14 cellular contexts compared by ENCODE assay signal in genomic region chr3:104632521-104632920, GRCh38.
DNase-seq lines count a peak whose midpoint lies in the region; TF ChIP-seq lines count a peak whose summit lies in the region.
"Had no signal": no experiment of that assay in that cellular context is flagged by ENCODE, and none has a peak within 500 bp of the region (broad histone marks: within the 10 kb centered on the region; RNA-seq: fewer than 3 reads in every experiment).

No MANE protein-coding gene starts in this region.

- H3K4me1 ChIP-seq in SJSA1 (replicated peaks) = peaks cover 29% of the 10 kb centered on the region
- H3K4me1 ChIP-seq: BLaER1, Peyer's patch had no signal

- H3K27me3 ChIP-seq in SJSA1 (replicated peaks) = no peaks in the 10 kb centered on the region
- H3K27me3 ChIP-seq: BLaER1, Peyer's patch had no signal

- no peak for TF ChIP-seq CTCF in fibroblast of pulmonary artery (IDR thresholded peaks at IDR 0.05; ENCODE audit: low read length, missing control alignments)

- H3K36me3 ChIP-seq in SJSA1 = no peaks in the 10 kb centered on the region
- H3K36me3 ChIP-seq: BLaER1, Peyer's patch had no signal

- H3K4me3 ChIP-seq in SJSA1 = no peak overlapping the region
- no peak overlapping the region for H3K4me3 ChIP-seq in fibroblast of pulmonary artery (replicated peaks; ENCODE audit: low read depth, low read length)
- H3K4me3 ChIP-seq: BLaER1, Peyer's patch, SK-N-MC had no signal

- DNase-seq in EH (ENCODE audit: low read depth) (peak; percentile 19), SJSA1 (ENCODE audit: low read depth in 1 of 2, low spot score in 2 of 2) (no peak), fibroblast of pulmonary artery (ENCODE audit: low read depth) (peak; percentile 14), KG1 (lab: John Stamatoyannopoulos, UW) (no peak), HuH-7 (ENCODE audit: low spot score) (no peak), NCI-H187 (lab: John Stamatoyannopoulos, UW) (no peak)
- no peak for DNase-seq in stimulated activated CD4-positive, alpha-beta T cell treated with anti-CD3 and anti-CD28 coated beads, Interleukin-2, amount 100 ng/mL, for 24 hours
- DNase-seq: CD4-positive, CD25-positive, alpha-beta regulatory T cell; MV-4-11; NCI-H2029 treated with DMSO at 0.1 percent for 48 hours; Peyer's patch; SHP77 treated with DMSO at 0.1 percent for 48 hours had no signal

- peak overlapping the region; percentile 3; the same call in 1 of the 2 replicates for H3K27ac ChIP-seq in SJSA1
- H3K27ac ChIP-seq: BLaER1, Peyer's patch, SK-N-MC had no signal

- H3K9me3 ChIP-seq in SJSA1 (replicated peaks) = no peaks in the 10 kb centered on the region

Comparison
In these comparisons a context has a peak if more than half of its experiments do, and no peak if none do; other contexts are left out.
1. DNase-seq: peak in EH (single experiment) and fibroblast of pulmonary artery (single experiment); none in SJSA1 (0 of 2), stimulated activated CD4-positive, alpha-beta T cell treated with anti-CD3 and anti-CD28 coated beads, Interleukin-2, amount 100 ng/mL, for 24 hours (0 of 2), KG1 (single experiment), HuH-7 (single experiment) and NCI-H187 (0 of 2).